Comparison of ENCODE assay signal across 8 cellular contexts in genomic region chr15:59349715-59350420, GRCh38. TPM values are rescaled to one million over a fixed set of nuclear protein-coding genes. Genes with fewer than 3 reads are reported as not detected.
DNase-seq lines count a peak whose midpoint lies in the region; ATAC-seq, FAIRE-seq and TF ChIP-seq lines count a peak whose summit lies in the region.

No MANE protein-coding gene starts in this region.

- DNase-seq in Daoy (ENCODE audit: low read depth) (peak; percentile 91), HTR-8/SVneo (ENCODE audit: insufficient read length, low spot score) (peak; percentile 88), astrocyte of the hippocampus (ENCODE audit: low read depth, low spot score) (peak; percentile 85), left lobe of liver (ENCODE audit: low spot score) (no peak), progenitor cell of endocrine pancreas (ENCODE audit: low spot score, unreplicated experiment) (no peak), T-cell (no peak)

- no peak overlapping the region for H3K4me3 Mint-ChIP-seq in progenitor cell of endocrine pancreas (ENCODE audit: low read depth)
- H3K4me3 Mint-ChIP-seq in T-cell = no peak overlapping the region

- TF ChIP-seq CTCF in progenitor cell of endocrine pancreas (IDR thresholded peaks at IDR 0.05; ENCODE audit: unreplicated experiment) = no peak

- H3K36me3 Mint-ChIP-seq in progenitor cell of endocrine pancreas (ENCODE audit: insufficient read depth) (peaks cover 1% of the 10 kb centered on the region), T-cell (no peaks in the 10 kb centered on the region)

- CTCF ChIA-PET in T-cell (lab: Charles Lee) = interaction anchor here in 1 of 2 donors (0.6 kb wide), 1 partner anchor 57 kb away, joined by 3 read pairs; no protein-coding TSS in a partner anchor

- H3K4me1 Mint-ChIP-seq in progenitor cell of endocrine pancreas (ENCODE audit: low read depth) (peaks cover 6% of the 10 kb centered on the region), T-cell (peaks cover 12 to 19% (median 12%) of the 10 kb centered on the region in 3 donors)

- ATAC-seq in left lobe of liver = peak; percentile 37
- no peak for ATAC-seq in GM19455 (IDR thresholded peaks at IDR 0.05; ENCODE audit: unreplicated experiment)
- ATAC-seq in HG02852 (IDR thresholded peaks at IDR 0.05; ENCODE audit: unreplicated experiment) = no peak
- ATAC-seq in T-cell (replicated peaks in 1 of 4) = no peak

- H3K27ac Mint-ChIP-seq in progenitor cell of endocrine pancreas (no peak overlapping the region), T-cell (peak overlapping the region in 1 of 2 donors; percentile 8)

- FAIRE-seq in HTR-8/SVneo (lab: Jason Lieb, UNC) = peak; percentile 66

- POLR2A ChIA-PET in T-cell (lab: Charles Lee) = no interaction called here

- H3K27me3 Mint-ChIP-seq in progenitor cell of endocrine pancreas (no peaks in the 10 kb centered on the region), T-cell (peaks cover 4 to 16% of the 10 kb centered on the region in 2 donors)

- H3K9me3 Mint-ChIP-seq in progenitor cell of endocrine pancreas (ENCODE audit: low read depth) = no peaks in the 10 kb centered on the region
- H3K9me3 Mint-ChIP-seq in T-cell = no peaks in the 10 kb centered on the region

RNA-seq across cellular contexts. Expression of gene MYO1E, which starts 22.8 kb away (rescaled TPM):
- 92.3 and 97.3 TPM in 2 replicates for total RNA-seq in Daoy (2014; rRNA removed; shearing (Covaris generic))
- total RNA-seq in left lobe of liver (81.4 TPM), progenitor cell of endocrine pancreas (40.4 and 42.3 TPM in 2 replicates), T-cell (10 to 100 TPM in 1 of 5 donors, 1 to 10 TPM in 4; 1.3 to 11.7 (median 4.3) TPM)

Comparison
In these comparisons a context has a peak if more than half of its experiments do, and no peak if none do; other contexts are left out.
1. DNase-seq: peak in Daoy (single experiment), HTR-8/SVneo (single experiment) and astrocyte of the hippocampus (single experiment); none in left lobe of liver (single experiment), progenitor cell of endocrine pancreas (single experiment) and T-cell (0 of 34).